In the genomic region with DNA sequence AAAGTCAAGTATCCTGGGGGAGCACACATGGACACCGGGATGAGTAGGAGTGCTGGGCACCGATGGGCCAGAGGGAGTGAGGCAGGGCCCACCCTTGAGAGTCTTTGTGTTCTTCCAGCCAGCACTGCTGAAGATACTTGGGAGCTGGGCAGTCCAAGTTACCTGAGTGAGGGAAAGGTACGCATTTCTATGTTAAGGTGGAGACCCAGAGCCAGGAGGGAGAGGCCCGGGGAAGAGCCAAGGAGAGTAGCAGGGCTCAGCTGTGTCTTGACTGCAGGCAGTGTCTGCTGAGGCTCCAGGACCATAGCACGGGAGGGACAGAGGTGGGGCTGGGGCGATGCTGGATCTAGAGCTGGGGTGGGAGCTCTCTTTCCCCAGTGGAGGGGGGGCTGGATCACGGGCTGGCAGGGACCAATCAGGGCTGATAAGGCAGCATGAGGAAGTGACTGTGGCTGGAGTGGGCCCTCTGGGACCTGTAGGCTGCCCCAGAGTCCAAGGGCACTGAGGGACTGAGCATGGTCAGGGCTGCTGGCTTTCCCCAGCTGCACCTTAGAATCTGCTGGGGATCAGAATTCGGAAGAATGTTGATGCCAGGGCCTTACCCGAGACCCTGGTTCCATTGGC, we compare ENCODE assay signal across 17 cellular contexts.
"Had no signal": no experiment of that assay in that cellular context is flagged by ENCODE, and none has a peak within 500 bp of the region (broad histone marks: within the 10 kb centered on the region; RNA-seq: fewer than 3 reads in every experiment).

No MANE protein-coding gene starts in this region.

- H3K36me3 Mint-ChIP-seq: activated naive CD4-positive, alpha-beta T cell treated with anti-CD3 and anti-CD28 coated beads, Interleukin-2, amount 10 ng/mL, durations not matched to agents 7 days and 5 days; naive thymus-derived CD8-positive, alpha-beta T cell had no signal

- H3K9me3 Mint-ChIP-seq: activated CD4-positive, alpha-beta memory T cell treated with anti-CD3 and anti-CD28 coated beads, Interleukin-2, amount 10 ng/mL, durations not matched to agents 7 days and 5 days; activated naive CD4-positive, alpha-beta T cell treated with anti-CD3 and anti-CD28 coated beads, Interleukin-2, amount 10 ng/mL, durations not matched to agents 7 days and 5 days; activated naive CD8-positive, alpha-beta T cell treated with anti-CD3 and anti-CD28 coated beads, Interleukin-2, amount 50 U/mL, for 24 hours; activated T-cell treated with anti-CD3 and anti-CD28 coated beads, Interleukin-2, amount 50 U/mL, for 4 hours; dendritic cell treated with granulocyte-macrophage colony-stimulating factor and Interleukin-4, amounts not matched to agents 40 ng/mL and 50 ng/mL, for 4 days; naive thymus-derived CD8-positive, alpha-beta T cell had no signal

- ATAC-seq: activated naive CD8-positive, alpha-beta T cell treated with anti-CD3 and anti-CD28 coated beads, Interleukin-2, amount 50 U/mL, for 24 hours; naive thymus-derived CD8-positive, alpha-beta T cell had no signal

- H3K27ac ChIP-seq: tibial nerve had no signal

- H3K4me1 Mint-ChIP-seq: activated CD4-positive, alpha-beta memory T cell treated with anti-CD3 and anti-CD28 coated beads, Interleukin-2, amount 10 ng/mL, durations not matched to agents 7 days and 5 days; activated naive CD4-positive, alpha-beta T cell treated with anti-CD3 and anti-CD28 coated beads, Interleukin-2, amount 10 ng/mL, durations not matched to agents 7 days and 5 days; activated naive CD8-positive, alpha-beta T cell treated with anti-CD3 and anti-CD28 coated beads, Interleukin-2, amount 50 U/mL, for 24 hours; naive thymus-derived CD8-positive, alpha-beta T cell had no signal

- DNase-seq: activated CD4-positive, alpha-beta memory T cell treated with anti-CD3 and anti-CD28 coated beads, Interleukin-2, amount 10 ng/mL, durations not matched to agents 7 days and 5 days; activated CD4-positive, alpha-beta T cell treated with anti-CD3 and anti-CD28 coated beads for 48 hours; activated CD4-positive, CD25-positive, alpha-beta regulatory T cell; activated effector memory CD4-positive, alpha-beta T cell treated with Interleukin-2 at 50 U/mL for 16 hours; activated naive CD4-positive, alpha-beta T cell treated with anti-CD3 and anti-CD28 coated beads, Interleukin-2, amount 10 ng/mL, durations not matched to agents 7 days and 5 days; activated naive CD8-positive, alpha-beta T cell treated with anti-CD3 and anti-CD28 coated beads, Interleukin-2, amount 50 U/mL, for 24 hours; activated T-cell treated with anti-CD3 and anti-CD28 coated beads, Interleukin-2, amount 50 U/mL, for 4 hours; aorta; cerebellar nuclear complex; effector CD8-positive, alpha-beta T cell; mesenchymal stem cell; naive thymus-derived CD8-positive, alpha-beta T cell; stimulated activated naive CD4-positive, alpha-beta T cell treated with Interleukin-2 at 50 U/mL for 16 hours; substantia nigra had no signal

- H3K36me3 ChIP-seq: tibial nerve had no signal

- H3K4me3 ChIP-seq: tibial nerve had no signal

- H3K4me3 Mint-ChIP-seq: activated CD4-positive, alpha-beta memory T cell treated with anti-CD3 and anti-CD28 coated beads, Interleukin-2, amount 10 ng/mL, durations not matched to agents 7 days and 5 days; activated naive CD4-positive, alpha-beta T cell treated with anti-CD3 and anti-CD28 coated beads, Interleukin-2, amount 10 ng/mL, durations not matched to agents 7 days and 5 days; activated naive CD8-positive, alpha-beta T cell treated with anti-CD3 and anti-CD28 coated beads, Interleukin-2, amount 50 U/mL, for 24 hours; activated T-cell treated with anti-CD3 and anti-CD28 coated beads, Interleukin-2, amount 50 U/mL, for 4 hours; dendritic cell treated with granulocyte-macrophage colony-stimulating factor and Interleukin-4, amounts not matched to agents 40 ng/mL and 50 ng/mL, for 4 days; naive thymus-derived CD8-positive, alpha-beta T cell had no signal

- H3K9me3 ChIP-seq: tibial nerve had no signal

- H3K27ac Mint-ChIP-seq: activated CD4-positive, alpha-beta memory T cell treated with anti-CD3 and anti-CD28 coated beads, Interleukin-2, amount 10 ng/mL, durations not matched to agents 7 days and 5 days; activated naive CD4-positive, alpha-beta T cell treated with anti-CD3 and anti-CD28 coated beads, Interleukin-2, amount 10 ng/mL, durations not matched to agents 7 days and 5 days; activated naive CD8-positive, alpha-beta T cell treated with anti-CD3 and anti-CD28 coated beads, Interleukin-2, amount 50 U/mL, for 24 hours; dendritic cell treated with granulocyte-macrophage colony-stimulating factor and Interleukin-4, amounts not matched to agents 40 ng/mL and 50 ng/mL, for 4 days had no signal

- FAIRE-seq: endothelial cell of umbilical vein had no signal

- H3K27me3 ChIP-seq: tibial nerve had no signal

- H3K27me3 Mint-ChIP-seq: activated naive CD8-positive, alpha-beta T cell treated with anti-CD3 and anti-CD28 coated beads, Interleukin-2, amount 50 U/mL, for 24 hours; dendritic cell treated with granulocyte-macrophage colony-stimulating factor and Interleukin-4, amounts not matched to agents 40 ng/mL and 50 ng/mL, for 4 days had no signal
